12 cellular contexts compared by ENCODE assay signal in genomic region chr6:56475736-56476457, GRCh38.
A peak's percentile ranks its signal among the peaks of the same experiment; 100 is the strongest.
DNase-seq lines count a peak whose midpoint lies in the region; ATAC-seq and TF ChIP-seq lines count a peak whose summit lies in the region.
"Had no signal": no experiment of that assay in that cellular context is flagged by ENCODE, and none has a peak within 500 bp of the region (broad histone marks: within the 10 kb centered on the region; RNA-seq: fewer than 3 reads in every experiment).

No MANE protein-coding gene starts in this region.

- no peak for TF ChIP-seq POLR2A in body of pancreas (IDR thresholded peaks at IDR 0.05)

- H3K27ac ChIP-seq in body of pancreas (peak overlapping the region in 3 of 4 donors; percentile 16 to 36 (median 34)), substantia nigra (ENCODE audit: low read depth, low read length, poor library complexity, severe bottlenecking) (no peak overlapping the region)
- H3K27ac ChIP-seq: KMS-11 had no signal

- no peaks in the 10 kb centered on the region for H3K9me3 ChIP-seq in body of pancreas

- ATAC-seq in body of pancreas (peak; percentile 86), left lobe of liver (peak; percentile 94)

- H3K4me1 ChIP-seq in body of pancreas = peaks cover 16% of the 10 kb centered on the region

- no peak overlapping the region for H3K4me3 ChIP-seq in body of pancreas

- H3K27me3 ChIP-seq in body of pancreas = no peaks in the 10 kb centered on the region

- H3K36me3 ChIP-seq in body of pancreas (replicated peaks in 1 of 2; ENCODE audit: insufficient read depth in 1 of 2, low read depth in 2 of 2) = peaks cover 0 to 18% of the 10 kb centered on the region in 2 donors

- TF ChIP-seq CTCF in body of pancreas (IDR thresholded peaks at IDR 0.05) = no peak

- WGBS in body of pancreas, 2 donors = 12 to 18% methylated on average over 4 of the region's 4 CpGs

- intact Hi-C loops in body of pancreas (cut with DNase I) = no loop called here

- DNase-seq in NCI-H2196 (lab: John Stamatoyannopoulos, UW; ENCODE audit: unreplicated experiment) = peak; percentile 30
- no peak for DNase-seq in NCI-H2196 treated with DMSO at 0.1 percent for 48 hours (lab: John Stamatoyannopoulos, UW; ENCODE audit: unreplicated experiment)
- DNase-seq in body of pancreas = peak; percentile 69 to 82 (median 72)
- peak; percentile 84 for DNase-seq in left lobe of liver (ENCODE audit: low spot score)
- DNase-seq in ureter (ENCODE audit: low spot score) = peak; percentile 52
- no peak for DNase-seq in SW480 (ENCODE audit: low spot score)
- DNase-seq in activated effector memory CD4-positive, alpha-beta T cell treated with anti-CD3 and anti-CD28 coated beads, Interleukin-2, amount 50 U/mL, for 16 hours = no peak
- no peak for DNase-seq in substantia nigra (lab: John Stamatoyannopoulos, UW)
- DNase-seq: 8988T, mesenchymal stem cell, NCI-H69 had no signal

Comparison
In these comparisons a context has a peak if more than half of its experiments do, and no peak if none do; other contexts are left out.
1. DNase-seq: peak in NCI-H2196 (single experiment), body of pancreas (4 of 4), left lobe of liver (single experiment) and ureter (single experiment); none in NCI-H2196 treated with DMSO at 0.1 percent for 48 hours (single experiment), SW480 (single experiment), activated effector memory CD4-positive, alpha-beta T cell treated with anti-CD3 and anti-CD28 coated beads, Interleukin-2, amount 50 U/mL, for 16 hours (single experiment) and substantia nigra (0 of 49).